Comparison of ENCODE assay signal across 17 cellular contexts in the genomic region with DNA sequence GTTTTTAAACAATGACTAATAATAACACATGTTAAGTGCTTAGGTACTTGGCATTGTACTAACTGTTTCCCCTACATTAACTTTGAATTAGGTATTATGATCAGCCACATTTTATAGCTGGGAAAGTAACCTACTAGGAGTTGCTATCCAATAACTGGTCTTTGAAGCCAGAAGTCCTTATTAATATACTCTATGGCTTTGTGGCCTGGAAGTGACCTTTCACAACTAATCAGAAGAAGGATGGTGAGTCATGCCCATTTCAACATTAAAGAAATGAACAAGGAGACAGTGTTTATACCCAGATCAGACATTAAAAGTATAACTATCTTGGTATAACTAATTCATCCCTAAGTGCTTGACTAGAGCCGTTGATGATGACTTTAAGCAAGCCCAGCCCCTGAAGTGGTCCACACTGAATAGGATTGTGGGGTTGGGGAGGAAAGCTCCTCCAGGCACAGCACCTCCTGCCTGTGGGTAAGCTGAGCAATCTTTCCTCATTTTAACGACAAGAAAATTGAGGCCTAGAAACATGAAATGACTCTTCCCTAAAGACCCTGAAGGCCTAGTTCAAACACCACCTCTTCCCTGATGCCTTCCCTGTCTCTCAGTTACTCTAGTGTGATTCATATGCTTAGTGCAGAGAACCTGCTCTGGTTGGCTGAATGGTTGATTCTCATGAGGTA.
A peak's percentile ranks its signal among the peaks of the same experiment; 100 is the strongest.
DNase-seq lines count a peak whose midpoint lies in the region; ATAC-seq, FAIRE-seq and TF ChIP-seq lines count a peak whose summit lies in the region.
"Had no signal": no experiment of that assay in that cellular context is flagged by ENCODE, and none has a peak within 500 bp of the region (broad histone marks: within the 10 kb centered on the region; RNA-seq: fewer than 3 reads in every experiment).

No MANE protein-coding gene starts in this region.

- POLR2A ChIA-PET in HepG2 (lab: Yijun Ruan, JAX): no interaction called here

- TF ChIP-seq EP300 in HepG2 (IDR thresholded peaks at IDR 0.05; ENCODE audit: low read depth in 2 of 2, low read length in 2 of 2) (no peak), HepG2 (CRISPR knock-in tag; IDR thresholded peaks at IDR 0.05; ENCODE audit: borderline replicate concordance) (no peak)

- H3K4me3 ChIP-seq in astrocyte (ENCODE audit: insufficient read depth, low read depth, low read length): no peak overlapping the region
- H3K4me3 ChIP-seq in HepG2 (replicated peaks in 1 of 3; ENCODE audit: insufficient read depth in 1 of 3, low read depth in 2 of 3, low read length in 3 of 3): no peak overlapping the region
- no peak overlapping the region for H3K4me3 ChIP-seq in coronary artery
- H3K4me3 ChIP-seq in left ventricle myocardium inferior: no peak overlapping the region
- H3K4me3 ChIP-seq: BLaER1, dorsolateral prefrontal cortex, right lobe of liver had no signal

- DNase-seq in COLO829 (ENCODE audit: low spot score) (peak; percentile 90), HT1080 (ENCODE audit: low read depth) (peak; percentile 57), astrocyte (ENCODE audit: low read depth) (peak; percentile 74), foreskin melanocyte (peak; percentile 86), HepG2 (ENCODE audit: low spot score) (no peak), coronary artery (ENCODE audit: low spot score) (no peak), left ventricle myocardium inferior (no peak), NCI-H187 treated with DMSO at 0.1 percent for 48 hours (lab: John Stamatoyannopoulos, UW) (no peak)
- DNase-seq: dorsolateral prefrontal cortex; head of caudate nucleus; MM.1S; NCI-H345; right lobe of liver; stimulated activated naive CD8-positive, alpha-beta T cell treated with anti-CD3 and anti-CD28 coated beads, Interleukin-15, amount 100 ng/mL, for 72 hours had no signal

- FAIRE-seq in astrocyte (lab: Jason Lieb, UNC) (no peak), HepG2 (lab: Jason Lieb, UNC) (no peak)

- H3K4me2 ChIP-seq in astrocyte (ENCODE audit: low read length): no peak overlapping the region
- H3K4me2 ChIP-seq in HepG2 (ENCODE audit: low read depth, low read length): no peak overlapping the region
- H3K4me2 ChIP-seq: BLaER1 had no signal

- 49% methylated on average over 2 of the region's 2 CpGs for WGBS in HepG2 (ENCODE audit: low lambda C conversion rate)

- no peak overlapping the region for H3K27ac Mint-ChIP-seq in astrocyte (ENCODE audit: unreplicated experiment)
- H3K27ac Mint-ChIP-seq: activated naive CD4-positive, alpha-beta T cell treated with anti-CD3 and anti-CD28 coated beads, Interleukin-2, amount 50 U/mL, for 24 hours; nephron had no signal

- H3K27me3 ChIP-seq in astrocyte (ENCODE audit: insufficient read depth, low read length): no peaks in the 10 kb centered on the region
- H3K27me3 ChIP-seq in HepG2 (ENCODE audit: control insufficient read depth in 1 of 2, insufficient read depth in 2 of 2, low read length in 2 of 2): no peaks in the 10 kb centered on the region
- H3K27me3 ChIP-seq in left ventricle myocardium inferior (ENCODE audit: low read depth): no peaks in the 10 kb centered on the region
- H3K27me3 ChIP-seq: BLaER1, dorsolateral prefrontal cortex, right lobe of liver had no signal

- H3K4me1 ChIP-seq in astrocyte (ENCODE audit: insufficient read depth, low read length) (peaks cover 5% of the 10 kb centered on the region), HepG2 (ENCODE audit: insufficient read depth, low read length) (peaks cover 18% of the 10 kb centered on the region), left ventricle myocardium inferior (no peaks in the 10 kb centered on the region)
- H3K4me1 ChIP-seq: BLaER1, right lobe of liver had no signal

- H3K9me3 ChIP-seq in astrocyte (ENCODE audit: insufficient read depth, low read depth, low read length) (no peaks in the 10 kb centered on the region), HepG2 (ENCODE audit: low read length) (no peaks in the 10 kb centered on the region), left ventricle myocardium inferior (replicated peaks) (no peaks in the 10 kb centered on the region)
- H3K9me3 ChIP-seq: BLaER1, right lobe of liver had no signal

- H3K27ac ChIP-seq in astrocyte (ENCODE audit: low read depth, low read length): no peak overlapping the region
- H3K27ac ChIP-seq in HepG2 (ENCODE audit: extremely low read length, insufficient read depth, low read length): no peak overlapping the region
- H3K27ac ChIP-seq in coronary artery: no peak overlapping the region
- no peak overlapping the region for H3K27ac ChIP-seq in left ventricle myocardium inferior (replicated peaks)
- H3K27ac ChIP-seq: BLaER1, dorsolateral prefrontal cortex, right lobe of liver had no signal

- in situ Hi-C loops in HepG2 (cut with HindIII; ENCODE audit: extremely low pct_ligation_motif_present, low pct_unique_long_range_greater_than_20kb): no loop called here

- H3K36me3 ChIP-seq in astrocyte (ENCODE audit: insufficient read depth, low read length) (no peaks in the 10 kb centered on the region), HepG2 (replicated peaks in 1 of 2; ENCODE audit: control insufficient read depth in 1 of 2, insufficient read depth in 2 of 2, low read length in 2 of 2) (no peaks in the 10 kb centered on the region), left ventricle myocardium inferior (no peaks in the 10 kb centered on the region)
- H3K36me3 ChIP-seq: BLaER1, right lobe of liver had no signal

- TF ChIP-seq POLR2A in HepG2 (IDR thresholded peaks at IDR 0.05; ENCODE audit: insufficient read depth in 1 of 2, low read depth in 2 of 2, low read length in 2 of 2): no peak

- no TSS peak for BruUV-seq in HepG2 (replicated peaks; lab: Mats Ljungman, UMichigan)

- no peak overlapping the region for H2AFZ ChIP-seq in astrocyte (ENCODE audit: low read depth, low read length)
- no peak overlapping the region for H2AFZ ChIP-seq in HepG2 (ENCODE audit: low read length)

- H3K79me2 ChIP-seq in astrocyte (ENCODE audit: insufficient read depth, low read length) (no peaks in the 10 kb centered on the region), HepG2 (ENCODE audit: insufficient read depth, low read length) (no peaks in the 10 kb centered on the region)

- peaks cover 8% of the 10 kb centered on the region for H3K27me3 Mint-ChIP-seq in astrocyte (ENCODE audit: low read depth, unreplicated experiment)
- H3K27me3 Mint-ChIP-seq: activated naive CD4-positive, alpha-beta T cell treated with anti-CD3 and anti-CD28 coated beads, Interleukin-2, amount 50 U/mL, for 24 hours; stimulated activated naive CD8-positive, alpha-beta T cell treated with anti-CD3 and anti-CD28 coated beads, Interleukin-15, amount 100 ng/mL, for 72 hours had no signal

- H3K36me3 Mint-ChIP-seq in astrocyte (ENCODE audit: low read depth, unreplicated experiment): no peaks in the 10 kb centered on the region

- no peak for ATAC-seq in HepG2
- ATAC-seq: stimulated activated naive CD8-positive, alpha-beta T cell treated with anti-CD3 and anti-CD28 coated beads, Interleukin-15, amount 100 ng/mL, for 72 hours had no signal

- CTCF ChIA-PET in HepG2 (lab: Yijun Ruan, JAX; ENCODE audit: low intra/inter-chr PET ratio, low total read pairs): no interaction called here

- no peak for TF ChIP-seq RAD21 in HepG2 (CRISPR knock-in tag; IDR thresholded peaks at IDR 0.05)

- no peaks in the 10 kb centered on the region for H4K20me1 ChIP-seq in astrocyte (ENCODE audit: insufficient read depth, low read length)
- no peaks in the 10 kb centered on the region for H4K20me1 ChIP-seq in HepG2 (ENCODE audit: insufficient read depth, low read length)
- H4K20me1 ChIP-seq: BLaER1 had no signal

- no peaks in the 10 kb centered on the region for H3K4me1 Mint-ChIP-seq in astrocyte (ENCODE audit: low read depth, unreplicated experiment)
- H3K4me1 Mint-ChIP-seq: nephron had no signal

- H3K4me3 Mint-ChIP-seq in astrocyte (ENCODE audit: unreplicated experiment): no peak overlapping the region
- H3K4me3 Mint-ChIP-seq: activated naive CD4-positive, alpha-beta T cell treated with anti-CD3 and anti-CD28 coated beads, Interleukin-2, amount 50 U/mL, for 24 hours; nephron; stimulated activated naive CD8-positive, alpha-beta T cell treated with anti-CD3 and anti-CD28 coated beads, Interleukin-15, amount 100 ng/mL, for 72 hours had no signal

- TF ChIP-seq CTCF in astrocyte (IDR thresholded peaks at IDR 0.05; ENCODE audit: insufficient read depth, low read depth, low read length) (no peak), HepG2 (CRISPR knock-in tag; IDR thresholded peaks at IDR 0.05) (no peak), coronary artery (IDR thresholded peaks at IDR 0.05) (no peak), left ventricle myocardium inferior (IDR thresholded peaks at IDR 0.05; ENCODE audit: borderline replicate concordance) (no peak)

- H3K9ac ChIP-seq in astrocyte (ENCODE audit: low read length) (no peak overlapping the region), HepG2 (ENCODE audit: insufficient read depth, low read depth, low read length) (no peak overlapping the region)
- H3K9ac ChIP-seq: BLaER1 had no signal

- H3K9me3 Mint-ChIP-seq in astrocyte (ENCODE audit: unreplicated experiment): peaks cover 2% of the 10 kb centered on the region
- H3K9me3 Mint-ChIP-seq: activated naive CD4-positive, alpha-beta T cell treated with anti-CD3 and anti-CD28 coated beads, Interleukin-2, amount 50 U/mL, for 24 hours had no signal

- intact Hi-C loops in HepG2 (cut with micrococcal nuclease; ENCODE audit: unreplicated experiment): no loop called here
- intact Hi-C loops in left ventricle myocardium inferior (cut with micrococcal nuclease): no loop called here

TF ChIP-seq in HepG2, 621 proteins besides CTCF, POLR2A, EP300 and RAD21:
- TF ChIP-seq, protein P1, sequence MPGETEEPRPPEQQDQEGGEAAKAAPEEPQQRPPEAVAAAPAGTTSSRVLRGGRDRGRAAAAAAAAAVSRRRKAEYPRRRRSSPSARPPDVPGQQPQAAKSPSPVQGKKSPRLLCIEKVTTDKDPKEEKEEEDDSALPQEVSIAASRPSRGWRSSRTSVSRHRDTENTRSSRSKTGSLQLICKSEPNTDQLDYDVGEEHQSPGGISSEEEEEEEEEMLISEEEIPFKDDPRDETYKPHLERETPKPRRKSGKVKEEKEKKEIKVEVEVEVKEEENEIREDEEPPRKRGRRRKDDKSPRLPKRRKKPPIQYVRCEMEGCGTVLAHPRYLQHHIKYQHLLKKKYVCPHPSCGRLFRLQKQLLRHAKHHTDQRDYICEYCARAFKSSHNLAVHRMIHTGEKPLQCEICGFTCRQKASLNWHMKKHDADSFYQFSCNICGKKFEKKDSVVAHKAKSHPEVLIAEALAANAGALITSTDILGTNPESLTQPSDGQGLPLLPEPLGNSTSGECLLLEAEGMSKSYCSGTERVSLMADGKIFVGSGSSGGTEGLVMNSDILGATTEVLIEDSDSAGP (CRISPR knock-in tag; IDR thresholded peaks at IDR 0.05; ENCODE audit: borderline replicate concordance): no peak
- TF ChIP-seq ZFP90 (CRISPR knock-in tag; IDR thresholded peaks at IDR 0.05; ENCODE audit: borderline replicate concordance) (no peak), ZFP36L2 (CRISPR knock-in tag; IDR thresholded peaks at IDR 0.05) (no peak), TEAD2 (CRISPR knock-in tag; IDR thresholded peaks at IDR 0.05) (no peak), ZNF780A (CRISPR knock-in tag; IDR thresholded peaks at IDR 0.05) (no peak), HNF4A (CRISPR knock-in tag; IDR thresholded peaks at IDR 0.05) (no peak)

Comparison
In these comparisons a context has a peak if more than half of its experiments do, and no peak if none do; other contexts are left out.
1. DNase-seq: peak in COLO829 (single experiment), HT1080 (single experiment), astrocyte (single experiment) and foreskin melanocyte (single experiment); none in HepG2 (single experiment), coronary artery (single experiment), left ventricle myocardium inferior (single experiment) and NCI-H187 treated with DMSO at 0.1 percent for 48 hours (single experiment).